In the genomic region with DNA sequence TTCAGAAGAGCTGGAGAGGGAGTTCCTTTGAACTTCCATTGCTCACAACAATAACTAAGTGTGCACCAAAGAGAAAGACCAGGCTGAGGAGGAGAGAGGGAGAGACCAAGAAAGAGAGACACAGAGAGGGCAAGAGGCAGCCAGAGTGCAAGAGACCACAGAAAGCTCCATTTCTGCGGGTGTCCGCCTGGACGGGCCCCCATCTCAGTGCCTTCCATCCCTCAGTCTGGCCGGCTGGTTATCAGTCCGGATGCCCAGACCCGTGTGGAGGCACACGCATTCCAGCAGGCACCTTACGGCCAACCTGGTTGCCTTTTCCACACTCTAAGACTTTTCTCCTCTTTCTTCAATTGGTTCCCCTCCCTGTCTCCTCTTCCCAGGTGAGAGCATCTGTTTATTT, we compare ENCODE assay signal across 32 cellular contexts. TPM values are rescaled to one million over a fixed set of nuclear protein-coding genes. Genes with fewer than 3 reads are reported as not detected.
DNase-seq lines count a peak whose midpoint lies in the region; ATAC-seq, FAIRE-seq and TF ChIP-seq lines count a peak whose summit lies in the region.
"Had no signal": no experiment of that assay in that cellular context is flagged by ENCODE, and none has a peak within 500 bp of the region (broad histone marks: within the 10 kb centered on the region; RNA-seq: fewer than 3 reads in every experiment).

No MANE protein-coding gene starts in this region.

- no peak overlapping the region for H4K91ac ChIP-seq in neuronal stem cell (ENCODE audit: low read depth, low read length, poor library complexity)

- H3K9me3 ChIP-seq in GM12878 (replicated peaks; ENCODE audit: control insufficient read depth, insufficient read depth, low read length) = no peaks in the 10 kb centered on the region
- no peaks in the 10 kb centered on the region for H3K9me3 ChIP-seq in neuronal stem cell (replicated peaks in 1 of 2; ENCODE audit: control insufficient read depth in 2 of 2, insufficient read depth in 1 of 2, low read depth in 1 of 2, low read length in 2 of 2)
- H3K9me3 ChIP-seq: mucosa of descending colon, vagina had no signal

- peaks cover 15% of the 10 kb centered on the region for H3K36me3 Mint-ChIP-seq in type B pancreatic cell

- H3K4ac ChIP-seq in neuronal stem cell (ENCODE audit: low read length) = no peak overlapping the region

- no peak overlapping the region for H3K14ac ChIP-seq in neuronal stem cell (ENCODE audit: low read length)

- H3K18ac ChIP-seq in neuronal stem cell (ENCODE audit: low read length) = peak overlapping the region; percentile 59

- H3K36me3 ChIP-seq in GM12878 (ENCODE audit: control insufficient read depth in 2 of 2, insufficient read depth in 2 of 2, low read length in 1 of 2) (peaks cover 16 to 18% of the 10 kb centered on the region in 2 experiments; a peak in 3 of 4 replicates), neuronal stem cell (replicated peaks in 1 of 2; ENCODE audit: control insufficient read depth in 2 of 2, insufficient read depth in 2 of 2, low read length in 2 of 2) (peaks cover 29 to 74% of the 10 kb centered on the region in 2 donors)

- H3K27me3 ChIP-seq in GM12878 (replicated peaks in 1 of 2; ENCODE audit: control insufficient read depth in 2 of 2, insufficient read depth in 2 of 2, low read length in 1 of 2) (no peaks in the 10 kb centered on the region), neuronal stem cell (ENCODE audit: control insufficient read depth in 3 of 3, insufficient read depth in 3 of 3, low read depth in 1 of 3, low read length in 3 of 3) (no peaks in the 10 kb centered on the region)
- H3K27me3 ChIP-seq: vagina had no signal

- H3K9ac ChIP-seq in GM12878 (ENCODE audit: control insufficient read depth, insufficient read depth, low read length) (no peak overlapping the region), neuronal stem cell (ENCODE audit: low read depth, low read length, poor library complexity) (no peak overlapping the region)
- H3K9ac ChIP-seq: KMS-11 had no signal

- no peak overlapping the region for H3K4me3 Mint-ChIP-seq in type B pancreatic cell
- H3K4me3 Mint-ChIP-seq: CD8-positive, alpha-beta memory T cell; nephron had no signal

- SMC1A ChIA-PET in GM12878 (lab: Charles Lee; ENCODE audit: uncharacterized antibody, unreplicated experiment) = no interaction called here

- intact Hi-C loops in GM12878 (cut with micrococcal nuclease; ENCODE audit: unreplicated experiment) = no loop called here

- no peak overlapping the region for H2BK120ac ChIP-seq in neuronal stem cell (ENCODE audit: low read depth, low read length)

- H3K27ac ChIP-seq in GM12878 (ENCODE audit: control insufficient read depth, insufficient read depth) = no peak overlapping the region
- H3K27ac ChIP-seq in neuronal stem cell (replicated peaks; ENCODE audit: low read length) = no peak overlapping the region
- H3K27ac ChIP-seq: KMS-11, vagina, WERI-Rb-1 had no signal

- H3K27me3 Mint-ChIP-seq in type B pancreatic cell = peaks cover 3% of the 10 kb centered on the region

- CTCF ChIA-PET in GM12878 (lab: Yijun Ruan, JAX) = interaction anchor here (0.7 kb wide), 1 partner anchor 9 kb away, joined by 3 read pairs; no protein-coding TSS in a partner anchor

- in situ Hi-C loops in GM12878 (cut with MboI) = no loop called here

- peak overlapping the region; percentile 61 for H3K23ac ChIP-seq in neuronal stem cell (ENCODE audit: low read depth, low read length, poor library complexity)

- H3K27ac Mint-ChIP-seq in type B pancreatic cell = peak overlapping the region; percentile 16

- H3K4me3 ChIP-seq in GM12878 (no peak overlapping the region), neuronal stem cell (ENCODE audit: low read length in 2 of 2) (no peak overlapping the region)
- H3K4me3 ChIP-seq: mucosa of descending colon, vagina had no signal

- no peak overlapping the region for H2AK5ac ChIP-seq in neuronal stem cell (ENCODE audit: low read depth, low read length)

- H3K4me1 ChIP-seq in GM12878 (ENCODE audit: control insufficient read depth, insufficient read depth, low read length) (no peaks in the 10 kb centered on the region), neuronal stem cell (ENCODE audit: control insufficient read depth in 2 of 2, insufficient read depth in 1 of 2, low read depth in 1 of 2, low read length in 2 of 2) (peaks cover 0 to 8% of the 10 kb centered on the region in 2 donors)

- no peaks in the 10 kb centered on the region; the same call in 1 of the 2 replicates for H4K20me1 ChIP-seq in GM12878 (ENCODE audit: control insufficient read depth, insufficient read depth)

- peaks cover 38% of the 10 kb centered on the region for H3K4me1 Mint-ChIP-seq in type B pancreatic cell (ENCODE audit: unreplicated experiment)
- H3K4me1 Mint-ChIP-seq: CD8-positive, alpha-beta memory T cell had no signal

- no peak for TF ChIP-seq POLR2A in GM12878 (IDR thresholded peaks at IDR 0.05; ENCODE audit: low read depth, low read length)

- no peak overlapping the region for H2BK5ac ChIP-seq in neuronal stem cell (ENCODE audit: low read length)

- 96% methylated on average over 8 of the region's 8 CpGs for WGBS in GM12878 (ENCODE audit: insufficient coverage, insufficient replicate concordance, low lambda C conversion rate, missing lambda C conversion rate)
- WGBS in neuronal stem cell (ENCODE audit: extremely low coverage in 2 of 2, insufficient read length in 2 of 2, insufficient replicate concordance in 1 of 2), 2 donors = no CpG with 5 or more reads among the region's 8 CpGs

- no peak overlapping the region for H4K8ac ChIP-seq in neuronal stem cell (ENCODE audit: low read depth, low read length)

- no peak for FAIRE-seq in GM12878 (lab: Jason Lieb, UNC)
- FAIRE-seq: A204.1, H54, HTR-8/SVneo had no signal

- TF ChIP-seq RAD21 in GM12878 (IDR thresholded peaks at IDR 0.05; ENCODE audit: insufficient read depth, low read depth, low read length) = no peak

- POLR2A ChIA-PET in GM12878 (lab: Charles Lee) = interaction anchor here (0.6 to 0.7 kb wide), 3 partner anchors 8 to 455 kb away, joined by 3 to 4 read pairs (median 3); no protein-coding TSS in a partner anchor

- TSS peak; percentile 63 for BruUV-seq in GM12878 (replicated peaks; lab: Mats Ljungman, UMichigan)

- no peaks in the 10 kb centered on the region for H3K9me3 Mint-ChIP-seq in type B pancreatic cell
- H3K9me3 Mint-ChIP-seq: CD8-positive, alpha-beta memory T cell; nephron had no signal

- TF ChIP-seq CTCF in GM12878 (IDR thresholded peaks at IDR 0.05 in 2 of 3, conservative IDR thresholded peaks at IDR 0.05 in 1 of 3; ENCODE audit: control insufficient read depth in 2 of 3, extremely low read depth in 1 of 3, insufficient read depth in 1 of 3, low read depth in 3 of 3, low read length in 3 of 3) (no peak), type B pancreatic cell (conservative IDR thresholded peaks at IDR 0.05) (no peak)

- H2BK12ac ChIP-seq in neuronal stem cell (ENCODE audit: low read length) = no peak overlapping the region

- RAD21 ChIA-PET in GM12878 (lab: Charles Lee; ENCODE audit: unreplicated experiment) = no interaction called here

- H2BK15ac ChIP-seq in neuronal stem cell (ENCODE audit: low read length) = no peak overlapping the region

- peak; percentile 38 for DNase-seq in activated effector memory CD4-positive, alpha-beta T cell treated with anti-CD3 and anti-CD28 coated beads, Interleukin-2, amount 50 U/mL, for 16 hours
- no peak for DNase-seq in activated effector memory CD4-positive, alpha-beta T cell treated with Interleukin-2 at 50 U/mL for 16 hours
- DNase-seq in GM12878 (ENCODE audit: low read depth, low spot score) (no peak), neuronal stem cell (ENCODE audit: low spot score) (no peak), type B pancreatic cell (ENCODE audit: extremely low spot score, unreplicated experiment) (no peak), germinal center (ENCODE audit: low spot score) (no peak), T-helper 9 cell (no peak), SK-N-DZ (ENCODE audit: low spot score) (no peak)
- DNase-seq: activated CD4-positive, alpha-beta T cell treated with anti-CD3 and anti-CD28 coated beads for 48 hours; activated CD8-positive, alpha-beta memory T cell treated with anti-CD3 and anti-CD28 coated beads for 24 hours; activated naive CD4-positive, alpha-beta T cell treated with Interleukin-2 at 50 U/mL for 16 hours; activated T-cell treated with anti-CD3 and anti-CD28 coated beads, Interleukin-2, amount 50 U/mL, for 48 hours; AML-193; glutamatergic neuron; islet precursor cell; left ventricle myocardium superior; NCI-H1436; NCI-H2107; NCI-H446 treated with DMSO at 0.1 percent for 48 hours; right cardiac atrium; stimulated activated CD4-positive, alpha-beta T cell treated with anti-CD3 and anti-CD28 coated beads, Interleukin-4, amount 100 ng/mL, for 24 hours; stimulated activated naive CD4-positive, alpha-beta T cell; WERI-Rb-1 had no signal

- no peaks in the 10 kb centered on the region for H3K79me2 ChIP-seq in GM12878 (ENCODE audit: control insufficient read depth, insufficient read depth, low read length)

- H3K4me2 ChIP-seq in GM12878 (ENCODE audit: control insufficient read depth, insufficient read depth) (no peak overlapping the region), neuronal stem cell (ENCODE audit: insufficient read depth, low read length, poor library complexity, severe bottlenecking) (no peak overlapping the region)
- H3K4me2 ChIP-seq: KMS-11 had no signal

- ATAC-seq in GM12878 = no peak
- ATAC-seq: left ventricle myocardium superior, mucosa of descending colon, right cardiac atrium, Right ventricle myocardium inferior had no signal

- no peak for TF ChIP-seq EP300 in GM12878 (IDR thresholded peaks at IDR 0.05; ENCODE audit: borderline replicate concordance in 1 of 2, control insufficient read depth in 1 of 2, low read depth in 2 of 2, low read length in 2 of 2)

- H2AFZ ChIP-seq in GM12878 (ENCODE audit: control insufficient read depth, low read depth, low read length) (no peak overlapping the region), neuronal stem cell (ENCODE audit: low read length) (no peak overlapping the region)

- peaks cover 3% of the 10 kb centered on the region for H3K79me1 ChIP-seq in neuronal stem cell (ENCODE audit: low read depth, low read length)

RNA-seq across cellular contexts. Expression of gene TLE3, which starts 48.6 kb away (rescaled TPM):
- 56.1 and 56.3 TPM in 2 replicates for total RNA-seq in GM12878 (2013; cell fraction: nucleolus; rRNA removed)
- total RNA-seq in GM12878 (2014; rRNA removed) (20.3 and 21.9 TPM in 2 replicates), GM12878 (2014; rRNA removed; fragmentation: Illumina TruSeq; extraction: Trizol) (8.7 and 9.2 TPM in 2 replicates), GM12878 (2021) (56.3 and 65.5 TPM in 2 replicates), type B pancreatic cell (ENCODE audit: low replicate concordance) (109 and 185 TPM in 2 replicates)
- polyA plus RNA-seq in GM12878 (2011; ENCODE audit: low read depth) = 34.4 TPM
- polyA plus RNA-seq in GM12878 (2011; rRNA removed) (5.3 and 8.7 TPM in 2 replicates), GM12878 (2014; fragmentation: Illumina TruSeq; extraction: Trizol) (4.6 and 9.7 TPM in 2 replicates), GM12878 (2014; fragmentation: Nextera tagmentation; extraction: Ambion mirVana) (1 to 10 TPM; 1.2 to 2.2 TPM), GM12878 (2014; rRNA removed) (23.6 and 28.3 TPM in 2 replicates), GM12878 (2016; fragmentation: Nextera tagmentation; extraction: Ambion mirVana) (10 to 100 TPM in 1 of 2 experiments, 1 to 10 TPM in 1; 9.6 to 10.0 TPM)
- polyA plus RNA-seq in GM12878 (2011; cell fraction: cytosol; rRNA removed) = 12.5 and 15.1 TPM in 2 replicates
- 58.8 and 68.9 TPM in 2 replicates for polyA plus RNA-seq in GM12878 (2011; cell fraction: nucleus; rRNA removed)
- 27.1 and 45.9 TPM in 2 replicates for polyA plus RNA-seq in GM12878 (2012)
- 35.7 and 39.9 TPM in 2 replicates for polyA minus RNA-seq in GM12878 (2011; rRNA and poly(A)+ RNA removed)
- polyA minus RNA-seq in GM12878 (2011; cell fraction: cytosol; rRNA and poly(A)+ RNA removed) = 14.1 and 25.1 TPM in 2 replicates
- polyA minus RNA-seq in GM12878 (2011; cell fraction: nucleus; rRNA and poly(A)+ RNA removed) = 34.3 and 66.5 TPM in 2 replicates
- polyA plus RNA-seq in neuronal stem cell (2013, experiment 1 of 2) = 27.4 TPM
- 29.0 TPM for polyA plus RNA-seq in neuronal stem cell (2013, experiment 2 of 2)
- 72.5 and 97.1 TPM in 2 replicates for polyA plus RNA-seq in SK-N-DZ (2014; cell fraction: cytosol; rRNA removed)
- polyA plus RNA-seq in SK-N-DZ (2014; cell fraction: nucleus; rRNA removed) = 109 and 125 TPM in 2 replicates
